In genomic region chr9:19048966-19049871, GRCh38 we compare ENCODE assay signal across 8 cellular contexts. TPM values are rescaled to one million over a fixed set of nuclear protein-coding genes. Genes with fewer than 3 reads are reported as not detected.
DNase-seq lines count a peak whose midpoint lies in the region; ATAC-seq and TF ChIP-seq lines count a peak whose summit lies in the region.

TSS of gene RRAGA (plus strand) at chr9:19049427. CDS start at chr9:19049660, 233 bp downstream.

- H3K27me3 Mint-ChIP-seq in activated naive CD4-positive, alpha-beta T cell treated with anti-CD3 and anti-CD28 coated beads, Interleukin-2, amount 50 U/mL, for 24 hours: no peaks in the 10 kb centered on the region

- H3K4me3 Mint-ChIP-seq in activated naive CD4-positive, alpha-beta T cell treated with anti-CD3 and anti-CD28 coated beads, Interleukin-2, amount 50 U/mL, for 24 hours: peak within 1 kb of the TSS; percentile 94

- H3K9me3 Mint-ChIP-seq in activated naive CD4-positive, alpha-beta T cell treated with anti-CD3 and anti-CD28 coated beads, Interleukin-2, amount 50 U/mL, for 24 hours: no peaks in the 10 kb centered on the region

- peak within 1 kb of the TSS; percentile 97 for H2AFZ ChIP-seq in osteoblast (ENCODE audit: low read length)

- H3K4me1 ChIP-seq in osteoblast (ENCODE audit: insufficient read depth, low read length) (peaks cover 13% of the 10 kb centered on the region), thoracic aorta (ENCODE audit: control insufficient read depth in 1 of 2, low read depth in 2 of 2) (peaks cover 24 to 42% of the 10 kb centered on the region in 2 donors)

- H3K4me3 ChIP-seq in osteoblast (ENCODE audit: insufficient read depth, low read length) (peak within 1 kb of the TSS; percentile 85), thoracic aorta (peak within 1 kb of the TSS; percentile 92)

- peaks cover 31% of the 10 kb centered on the region for H3K79me2 ChIP-seq in osteoblast (ENCODE audit: insufficient read depth, low read length)

- peak within 1 kb of the TSS; percentile 97 for H3K27ac Mint-ChIP-seq in activated naive CD4-positive, alpha-beta T cell treated with anti-CD3 and anti-CD28 coated beads, Interleukin-2, amount 50 U/mL, for 24 hours

- H3K36me3 ChIP-seq in osteoblast (ENCODE audit: insufficient read depth, low read length) (no peaks in the 10 kb centered on the region), thoracic aorta (no peaks in the 10 kb centered on the region)

- peaks cover 10% of the 10 kb centered on the region for H4K20me1 ChIP-seq in osteoblast (ENCODE audit: insufficient read depth, low read length)

- DNase-seq in NCI-H1092 (lab: John Stamatoyannopoulos, UW): peak; percentile 99
- peak; percentile 99 for DNase-seq in glomerular visceral epithelial cell (ENCODE audit: extremely low spot score)
- peak; percentile 96 for DNase-seq in osteoblast (ENCODE audit: insufficient read length, low spot score, missing footprints)
- DNase-seq in thoracic aorta (ENCODE audit: low spot score): peak; percentile 80

- peak; percentile 86 for ATAC-seq in HG02610 (IDR thresholded peaks at IDR 0.05; ENCODE audit: unreplicated experiment)
- ATAC-seq in SK-N-SH treated with all-trans-retinoic acid at 6 μM for 48 hours: peak; percentile 91
- ATAC-seq in thoracic aorta (ENCODE audit: insufficient number of reproducible peaks, low FRiP score, low read depth): peak; percentile 84

- H3K27me3 ChIP-seq in osteoblast (ENCODE audit: insufficient read depth, low read length) (no peaks in the 10 kb centered on the region), thoracic aorta (replicated peaks; ENCODE audit: insufficient read depth) (no peaks in the 10 kb centered on the region)

- H3K9me3 ChIP-seq in osteoblast (ENCODE audit: low read depth, low read length) (no peaks in the 10 kb centered on the region), thoracic aorta (no peaks in the 10 kb centered on the region)

- H3K27ac ChIP-seq in osteoblast (ENCODE audit: low read depth, low read length): peak within 1 kb of the TSS; percentile 87
- peak within 1 kb of the TSS; percentile 93 to 97 for H3K27ac ChIP-seq in thoracic aorta

- H3K36me3 Mint-ChIP-seq in activated naive CD4-positive, alpha-beta T cell treated with anti-CD3 and anti-CD28 coated beads, Interleukin-2, amount 50 U/mL, for 24 hours: peaks cover 2% of the 10 kb centered on the region

- peaks cover 43% of the 10 kb centered on the region for H3K4me1 Mint-ChIP-seq in activated naive CD4-positive, alpha-beta T cell treated with anti-CD3 and anti-CD28 coated beads, Interleukin-2, amount 50 U/mL, for 24 hours

- peak; percentile 86 for TF ChIP-seq POLR2A in GM10847 (IDR thresholded peaks at IDR 0.05; ENCODE audit: extremely low read depth, insufficient read length)

- TF ChIP-seq CTCF in osteoblast (IDR thresholded peaks at IDR 0.05; ENCODE audit: extremely low read depth, low read depth, low read length) (peak; percentile 84), thoracic aorta (IDR thresholded peaks at IDR 0.05) (peak; percentile 82)

- peak within 1 kb of the TSS; percentile 89 for H3K4me2 ChIP-seq in osteoblast (ENCODE audit: insufficient read depth, low read length)

TF ChIP-seq in SK-N-SH treated with all-trans-retinoic acid at 6 μM for 48 hours, 23 proteins besides CTCF, POLR2A, EP300 and RAD21:
- no peak for TF ChIP-seq CREB5 (CRISPR knock-in tag; IDR thresholded peaks at IDR 0.05; ENCODE audit: low read depth)
- TF ChIP-seq ESRRG (CRISPR knock-in tag; IDR thresholded peaks at IDR 0.05): no peak
- TF ChIP-seq ISL1 (CRISPR knock-in tag; IDR thresholded peaks at IDR 0.05): no peak
- TF ChIP-seq TCF4 (CRISPR knock-in tag; IDR thresholded peaks at IDR 0.05; ENCODE audit: borderline replicate concordance): no peak
- TF ChIP-seq CSDC2 (CRISPR knock-in tag; IDR thresholded peaks at IDR 0.05): no peak
- no peak for TF ChIP-seq TSHZ2 (CRISPR knock-in tag; IDR thresholded peaks at IDR 0.05)
- TF ChIP-seq SNAI2 (CRISPR knock-in tag; IDR thresholded peaks at IDR 0.05): no peak
- no peak for TF ChIP-seq CSRNP3 (CRISPR knock-in tag; IDR thresholded peaks at IDR 0.05)
- no peak for TF ChIP-seq ZNF565 (CRISPR knock-in tag; conservative IDR thresholded peaks at IDR 0.05; ENCODE audit: low read depth)
- TF ChIP-seq ZC3H10 (CRISPR knock-in tag; IDR thresholded peaks at IDR 0.05): no peak
- no peak for TF ChIP-seq POU6F1 (CRISPR knock-in tag; IDR thresholded peaks at IDR 0.05; ENCODE audit: borderline replicate concordance, low read depth)
- no peak for TF ChIP-seq ZFP30 (CRISPR knock-in tag; IDR thresholded peaks at IDR 0.05)
TF ChIP-seq in SK-N-SH treated with all-trans-retinoic acid at 6 μM for 48 hours: peak in this region for 0.

RNA-seq across cellular contexts. Expression of gene RRAGA, which starts in this region (rescaled TPM):
- total RNA-seq in osteoblast (54.6 and 59.5 TPM in 2 replicates), thoracic aorta (10 to 100 TPM; 46.3 to 47.1 TPM)

Comparison
In these comparisons a context has a peak if more than half of its experiments do, and no peak if none do; other contexts are left out.
1. Peak in every context shown above with its lines: DNase-seq, ATAC-seq, H3K4me3 ChIP-seq and H3K27ac ChIP-seq.